16 cellular contexts compared by ENCODE assay signal in the genomic region with DNA sequence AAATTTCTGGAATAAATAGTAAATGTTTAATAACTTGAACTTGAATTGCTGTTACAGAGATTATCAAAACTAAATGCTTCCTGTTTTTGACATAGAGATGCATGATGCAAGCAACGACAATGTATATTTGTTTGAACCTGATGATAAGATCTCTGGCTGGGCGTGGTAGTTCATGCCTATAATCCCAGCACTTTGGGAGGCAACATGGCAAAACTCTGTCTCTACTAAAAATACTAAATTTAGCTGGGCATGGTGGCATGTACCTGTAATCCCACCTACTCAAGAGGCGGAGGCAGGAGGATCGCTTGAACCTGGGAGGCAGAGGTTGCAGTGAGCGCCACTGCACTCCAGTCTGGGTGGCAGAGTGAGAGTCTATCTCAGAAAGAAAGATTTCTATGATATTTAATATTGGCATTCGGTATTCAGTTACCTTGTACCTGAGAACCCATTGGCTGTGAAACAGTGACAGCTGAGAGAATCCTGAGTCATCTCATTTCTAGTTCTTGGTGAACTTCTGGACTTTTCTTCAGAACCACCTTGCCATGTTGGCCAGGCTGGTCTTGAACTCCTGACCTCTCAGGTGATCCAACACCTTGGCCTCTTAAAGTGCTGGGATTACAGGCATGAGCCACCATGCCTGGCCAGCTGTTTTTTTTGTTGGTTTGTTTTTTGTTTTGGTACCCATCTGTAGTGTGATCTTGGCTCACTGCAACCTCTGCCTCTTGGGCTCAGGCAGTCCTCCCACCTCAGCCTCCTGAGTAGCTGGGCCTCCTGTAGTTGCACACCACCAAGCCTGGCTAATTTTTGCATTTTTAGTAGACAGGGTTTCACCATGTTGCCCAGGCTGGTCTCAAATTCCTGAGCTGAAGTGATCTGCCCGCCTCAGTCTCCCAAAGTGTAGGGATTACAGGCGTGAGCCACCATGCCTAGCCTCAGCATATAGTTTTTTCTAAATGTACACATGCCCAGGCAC. TPM values are rescaled to one million over a fixed set of nuclear protein-coding genes. Genes with fewer than 3 reads are reported as not detected.
A peak's percentile ranks its signal among the peaks of the same experiment; 100 is the strongest.
DNase-seq lines count a peak whose midpoint lies in the region; ATAC-seq, FAIRE-seq and TF ChIP-seq lines count a peak whose summit lies in the region.
"Had no signal": no experiment of that assay in that cellular context is flagged by ENCODE, and none has a peak within 500 bp of the region (broad histone marks: within the 10 kb centered on the region; RNA-seq: fewer than 3 reads in every experiment).

No MANE protein-coding gene starts in this region.

- peaks cover 86% of the 10 kb centered on the region for H3K36me3 ChIP-seq in PC-3 (ENCODE audit: low read depth, low read length)
- H3K36me3 ChIP-seq in skeletal muscle satellite cell (ENCODE audit: insufficient read depth, low read length): peaks cover 90% of the 10 kb centered on the region
- H3K36me3 ChIP-seq: ovary had no signal

- H3K27me3 ChIP-seq in PC-3 (ENCODE audit: low read length) (no peaks in the 10 kb centered on the region), skeletal muscle satellite cell (ENCODE audit: control insufficient read depth, insufficient read depth, low read length) (no peaks in the 10 kb centered on the region)
- H3K27me3 ChIP-seq: adrenal gland, ovary, spleen had no signal

- BruUV-seq in PC-3 (replicated peaks; lab: Mats Ljungman, UMichigan): no TSS peak

- H3K4me3 ChIP-seq in PC-3 (ENCODE audit: low read length): no peak overlapping the region
- H3K4me3 ChIP-seq in skeletal muscle satellite cell (ENCODE audit: low read length): no peak overlapping the region
- H3K4me3 ChIP-seq: adrenal gland, ovary, spleen had no signal

- no peaks in the 10 kb centered on the region for H3K27me3 Mint-ChIP-seq in activated naive CD4-positive, alpha-beta T cell treated with anti-CD3 and anti-CD28 coated beads, Interleukin-2, amount 10 ng/mL, durations not matched to agents 7 days and 5 days
- no peaks in the 10 kb centered on the region for H3K27me3 Mint-ChIP-seq in activated naive CD8-positive, alpha-beta T cell treated with anti-CD3 and anti-CD28 coated beads, Interleukin-2, amount 50 U/mL, for 24 hours

- H3K9me2 ChIP-seq in PC-3 (replicated peaks; ENCODE audit: low read length): no peaks in the 10 kb centered on the region

- no peaks in the 10 kb centered on the region for H3K9me3 ChIP-seq in PC-3 (ENCODE audit: low read length)
- no peaks in the 10 kb centered on the region for H3K9me3 ChIP-seq in skeletal muscle satellite cell (replicated peaks; ENCODE audit: low read length)
- H3K9me3 ChIP-seq: adrenal gland, ovary, spleen had no signal

- H3K9ac ChIP-seq in PC-3 (ENCODE audit: low read length) (no peak overlapping the region), skeletal muscle satellite cell (ENCODE audit: low read depth, low read length) (no peak overlapping the region)

- peaks cover 68% of the 10 kb centered on the region for H3F3A ChIP-seq in PC-3 (ENCODE audit: low read length, unreplicated experiment)

- POLR2A ChIA-PET in PC-3 (lab: Charles Lee; ENCODE audit: unreplicated experiment): no interaction called here

- no peak overlapping the region for H3K4me3 Mint-ChIP-seq in activated naive CD4-positive, alpha-beta T cell treated with anti-CD3 and anti-CD28 coated beads, Interleukin-2, amount 10 ng/mL, durations not matched to agents 7 days and 5 days
- H3K4me3 Mint-ChIP-seq in activated naive CD8-positive, alpha-beta T cell treated with anti-CD3 and anti-CD28 coated beads, Interleukin-2, amount 50 U/mL, for 24 hours: peak overlapping the region; percentile 29

- H3K4me2 ChIP-seq in PC-3 (ENCODE audit: low read length): no peak overlapping the region
- H3K4me2 ChIP-seq in skeletal muscle satellite cell (ENCODE audit: low read length): peak overlapping the region; percentile 4

- H3K4me1 ChIP-seq in PC-3 (ENCODE audit: insufficient read depth, low read length): no peaks in the 10 kb centered on the region
- H3K4me1 ChIP-seq in skeletal muscle satellite cell (ENCODE audit: control insufficient read depth, insufficient read depth, low read length): peaks cover 32% of the 10 kb centered on the region
- H3K4me1 ChIP-seq: adrenal gland had no signal

- H3K4me1 Mint-ChIP-seq in activated naive CD4-positive, alpha-beta T cell treated with anti-CD3 and anti-CD28 coated beads, Interleukin-2, amount 10 ng/mL, durations not matched to agents 7 days and 5 days: peaks cover 32% of the 10 kb centered on the region
- H3K4me1 Mint-ChIP-seq in activated naive CD8-positive, alpha-beta T cell treated with anti-CD3 and anti-CD28 coated beads, Interleukin-2, amount 50 U/mL, for 24 hours: peaks cover 42% of the 10 kb centered on the region

- intact Hi-C loops in PC-3 (cut with micrococcal nuclease): loop anchor here (10.0 kb wide), 1 partner anchor 635 kb away; no protein-coding TSS in a partner anchor

- ATAC-seq in PC-3: peak; percentile 18; the same call in 1 of the 2 replicates
- ATAC-seq in activated naive CD8-positive, alpha-beta T cell treated with anti-CD3 and anti-CD28 coated beads, Interleukin-2, amount 50 U/mL, for 24 hours: no peak
- ATAC-seq in GM21717 (IDR thresholded peaks at IDR 0.05; ENCODE audit: unreplicated experiment): no peak

- H3K27ac Mint-ChIP-seq in activated naive CD4-positive, alpha-beta T cell treated with anti-CD3 and anti-CD28 coated beads, Interleukin-2, amount 10 ng/mL, durations not matched to agents 7 days and 5 days: peak overlapping the region; percentile 85
- peak overlapping the region; percentile 60 for H3K27ac Mint-ChIP-seq in activated naive CD8-positive, alpha-beta T cell treated with anti-CD3 and anti-CD28 coated beads, Interleukin-2, amount 50 U/mL, for 24 hours

- H3K27ac ChIP-seq in PC-3 (ENCODE audit: low read length): no peak overlapping the region
- H3K27ac ChIP-seq: adrenal gland, ovary, spleen had no signal

- H3K36me3 Mint-ChIP-seq in activated naive CD4-positive, alpha-beta T cell treated with anti-CD3 and anti-CD28 coated beads, Interleukin-2, amount 10 ng/mL, durations not matched to agents 7 days and 5 days: peaks cover 62% of the 10 kb centered on the region
- peaks cover 87% of the 10 kb centered on the region for H3K36me3 Mint-ChIP-seq in activated naive CD8-positive, alpha-beta T cell treated with anti-CD3 and anti-CD28 coated beads, Interleukin-2, amount 50 U/mL, for 24 hours (ENCODE audit: low read depth)

- DNase-seq in activated naive CD4-positive, alpha-beta T cell treated with anti-CD3 and anti-CD28 coated beads, Interleukin-2, amount 10 ng/mL, durations not matched to agents 7 days and 5 days: no peak
- no peak for DNase-seq in activated naive CD4-positive, alpha-beta T cell treated with anti-CD3 and anti-CD28 coated beads, Interleukin-2, amount 50 U/mL, for 16 hours
- DNase-seq in PC-3 (no peak), HCEC 1CT (no peak), GM19239 (ENCODE audit: insufficient read length, low spot score) (no peak)
- DNase-seq in activated naive CD8-positive, alpha-beta T cell treated with anti-CD3 and anti-CD28 coated beads, Interleukin-2, amount 50 U/mL, for 24 hours: no peak
- DNase-seq: DND-41, midbrain, NCI-H2081 treated with DMSO at 0.1 percent for 48 hours, NCI-H774, ovary, spleen, T1000 had no signal

- no peak for FAIRE-seq in GM19239 (lab: Jason Lieb, UNC)

- H3K9me3 Mint-ChIP-seq in activated naive CD4-positive, alpha-beta T cell treated with anti-CD3 and anti-CD28 coated beads, Interleukin-2, amount 10 ng/mL, durations not matched to agents 7 days and 5 days: no peaks in the 10 kb centered on the region
- H3K9me3 Mint-ChIP-seq in activated naive CD8-positive, alpha-beta T cell treated with anti-CD3 and anti-CD28 coated beads, Interleukin-2, amount 50 U/mL, for 24 hours: no peaks in the 10 kb centered on the region

- H4K20me1 ChIP-seq in PC-3 (ENCODE audit: low read length): peaks cover 91% of the 10 kb centered on the region

- CTCF ChIA-PET in activated naive CD4-positive, alpha-beta T cell treated with anti-CD3 and anti-CD28 coated beads, Interleukin-2, amount 10 ng/mL, durations not matched to agents 7 days and 5 days (lab: Charles Lee): interaction anchor here (0.9 to 1.7 kb wide), 2 partner anchors 10 kb away, joined by 3 to 6 read pairs; partner anchors contain the start of gene FGF18
- CTCF ChIA-PET in PC-3 (lab: Charles Lee): interaction anchor here (1.3 kb wide), 1 partner anchor 9 kb away, joined by 3 read pairs; no protein-coding TSS in a partner anchor

- no peak for TF ChIP-seq CTCF in PC-3 (conservative IDR thresholded peaks at IDR 0.05; ENCODE audit: low read depth, low read length)

- H2AFZ ChIP-seq in PC-3 (ENCODE audit: low read length): no peak overlapping the region

- peaks cover 54% of the 10 kb centered on the region for H3K79me2 ChIP-seq in PC-3 (ENCODE audit: low read length)

RNA-seq across cellular contexts. Expression of gene FGF18, which starts 10.0 kb away (rescaled TPM):
- total RNA-seq in PC-3 (2014; rRNA removed): 0.26 TPM in 1 of 2 replicates, not detected in the other
- under 0.01 TPM in 1 of 2 replicates, not detected in the other for total RNA-seq in skeletal muscle satellite cell (2012; rRNA removed)

RNA-seq across cellular contexts. Expression of gene NPM1, which starts 21.8 kb away (rescaled TPM):
- total RNA-seq in PC-3 (2014; rRNA removed): 2,251 and 2,265 TPM in 2 replicates
- 1,783 and 1,852 TPM in 2 replicates for total RNA-seq in skeletal muscle satellite cell (2012; rRNA removed)
